ENCODE assay signal across 10 cellular contexts in the genomic region with DNA sequence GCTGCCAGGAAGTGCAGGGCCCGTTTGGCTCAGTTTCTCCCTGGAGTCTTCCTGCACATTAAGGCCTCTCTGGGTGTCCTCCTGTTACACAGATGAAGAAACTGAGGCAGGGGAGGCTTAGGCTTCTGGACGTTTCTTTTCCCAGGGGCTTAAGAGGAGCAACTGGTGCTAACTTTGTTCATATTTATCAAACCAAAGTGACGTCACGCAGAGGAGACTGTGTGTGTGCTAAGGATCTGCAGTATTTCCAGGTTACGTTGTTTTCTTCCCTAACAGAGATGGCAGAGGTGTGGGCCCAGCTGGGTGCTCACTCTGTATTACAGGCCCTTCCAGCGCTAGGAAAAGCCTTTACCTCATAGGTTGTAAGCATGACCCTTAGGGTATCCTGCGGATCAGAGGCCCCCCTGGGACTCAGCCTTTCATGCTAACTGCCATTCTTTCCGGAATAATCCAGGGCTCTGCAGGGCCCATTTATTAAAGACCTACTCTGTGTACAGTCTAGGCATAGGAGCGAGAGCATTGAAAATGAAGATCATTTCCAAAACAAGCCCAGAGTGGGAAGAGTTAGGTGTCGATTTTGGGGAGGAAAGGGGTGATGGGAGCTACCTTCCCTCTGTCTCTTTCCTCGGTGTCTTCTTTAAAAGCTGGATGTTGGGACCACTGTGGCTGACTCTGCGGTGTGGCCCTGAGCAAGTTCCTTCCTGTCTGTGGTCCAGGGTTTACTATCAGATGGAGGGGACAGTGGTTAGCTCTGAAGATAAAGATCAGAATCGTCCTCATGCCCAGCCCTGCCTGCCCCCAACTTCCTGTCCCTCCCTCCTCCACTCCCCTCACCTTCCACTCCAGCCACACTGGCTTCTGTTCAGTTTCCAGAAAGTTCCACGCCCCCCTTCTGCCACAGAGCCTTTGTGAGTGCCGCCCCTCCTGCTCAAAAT. TPM values are rescaled to one million over a fixed set of nuclear protein-coding genes. Genes with fewer than 3 reads are reported as not detected.
A peak's percentile ranks its signal among the peaks of the same experiment; 100 is the strongest.
DNase-seq lines count a peak whose midpoint lies in the region; ATAC-seq, FAIRE-seq and TF ChIP-seq lines count a peak whose summit lies in the region.
"Had no signal": no experiment of that assay in that cellular context is flagged by ENCODE, and none has a peak within 500 bp of the region (broad histone marks: within the 10 kb centered on the region; RNA-seq: fewer than 3 reads in every experiment).

No MANE protein-coding gene starts in this region.

- H3K9me3 ChIP-seq in RWPE2 (ENCODE audit: severe bottlenecking), result no peaks in the 10 kb centered on the region
- H3K9me3 ChIP-seq in K562 (replicated peaks; ENCODE audit: control insufficient read depth, insufficient read depth, low read depth, low read length), result no peaks in the 10 kb centered on the region
- peaks cover 1% of the 10 kb centered on the region for H3K9me3 ChIP-seq in thymus (ENCODE audit: control insufficient read depth)

- peak overlapping the region; percentile 49 for H3K4me3 Mint-ChIP-seq in activated naive CD4-positive, alpha-beta T cell treated with anti-CD3 and anti-CD28 coated beads, Interleukin-2, amount 10 ng/mL, durations not matched to agents 7 days and 5 days

- H3K4me1 ChIP-seq in RWPE2 (ENCODE audit: insufficient read depth, poor library complexity, severe bottlenecking), result peaks cover 25% of the 10 kb centered on the region
- peaks cover 54 to 56% of the 10 kb centered on the region in 2 experiments for H3K4me1 ChIP-seq in K562 (replicated peaks in 1 of 2; ENCODE audit: control insufficient read depth in 2 of 2, insufficient read depth in 2 of 2, low read length in 2 of 2)
- peaks cover 27% of the 10 kb centered on the region for H3K4me1 ChIP-seq in thymus (ENCODE audit: control insufficient read depth, insufficient read depth, low read length)

- H3K9me3 Mint-ChIP-seq in activated naive CD4-positive, alpha-beta T cell treated with anti-CD3 and anti-CD28 coated beads, Interleukin-2, amount 10 ng/mL, durations not matched to agents 7 days and 5 days, result no peaks in the 10 kb centered on the region

- in situ Hi-C loops in K562 (cut with MboI), result no loop called here

- H4K20me1 ChIP-seq in K562 (replicated peaks; ENCODE audit: control insufficient read depth, insufficient read depth, low read length), result no peaks in the 10 kb centered on the region

- TF ChIP-seq EP300 in K562 (IDR thresholded peaks at IDR 0.05; ENCODE audit: low read length), result peak; percentile 70

- intact Hi-C loops in K562 (cut with micrococcal nuclease), result no loop called here

- H3K27ac Mint-ChIP-seq in activated naive CD4-positive, alpha-beta T cell treated with anti-CD3 and anti-CD28 coated beads, Interleukin-2, amount 10 ng/mL, durations not matched to agents 7 days and 5 days, result no peak overlapping the region

- FAIRE-seq in K562 (lab: Jason Lieb, UNC), result peak; percentile 59

- TF ChIP-seq RAD21 in K562 (CRISPR knock-in tag; conservative IDR thresholded peaks at IDR 0.05 in 1 of 2, IDR thresholded peaks at IDR 0.05 in 1 of 2), result no peak

- TF ChIP-seq POLR2A in K562 (conservative IDR thresholded peaks at IDR 0.05), result no peak

- peaks cover 45% of the 10 kb centered on the region for H3K27me3 Mint-ChIP-seq in activated naive CD4-positive, alpha-beta T cell treated with anti-CD3 and anti-CD28 coated beads, Interleukin-2, amount 10 ng/mL, durations not matched to agents 7 days and 5 days

- no TSS peak for BruUV-seq in K562 (replicated peaks; lab: Mats Ljungman, UMichigan)

- H3K27ac ChIP-seq in RWPE2 (ENCODE audit: poor library complexity, severe bottlenecking), result peak overlapping the region; percentile 15
- peak overlapping the region; percentile 64 for H3K27ac ChIP-seq in K562 (ENCODE audit: extremely low read depth, low read depth, low read length)
- peak overlapping the region; percentile 31 for H3K27ac ChIP-seq in thymus (ENCODE audit: low read depth)

- POLR2A ChIA-PET in K562 (lab: Yijun Ruan, JAX), result interaction anchor here (1.2 to 3.1 kb wide), 5 partner anchors 10 to 168 kb away, joined by 4 to 15 read pairs (median 5); no protein-coding TSS in a partner anchor

- H3K27me3 ChIP-seq in RWPE2 (ENCODE audit: insufficient read depth, poor library complexity, severe bottlenecking) (no peaks in the 10 kb centered on the region), K562 (ENCODE audit: control insufficient read depth in 2 of 2, insufficient read depth in 2 of 2, low read length in 2 of 2) (no peaks in the 10 kb centered on the region), thymus (ENCODE audit: control insufficient read depth, insufficient read depth) (no peaks in the 10 kb centered on the region)

- DNase-seq in activated naive CD4-positive, alpha-beta T cell treated with anti-CD3 and anti-CD28 coated beads, Interleukin-2, amount 10 ng/mL, durations not matched to agents 7 days and 5 days, result peak; percentile 60
- DNase-seq in activated naive CD4-positive, alpha-beta T cell (lab: John Stamatoyannopoulos, UW), result no peak
- no peak for DNase-seq in RWPE2 (ENCODE audit: low spot score)
- peak; percentile 48 to 72 (median 54) for DNase-seq in K562 (ENCODE audit: extremely low read depth in 1 of 4, low spot score in 3 of 4)
- DNase-seq in cerebellar nuclear complex (lab: John Stamatoyannopoulos, UW), result no peak
- DNase-seq: dermis blood vessel endothelial cell, RPMI8226 had no signal

- H3K9me1 ChIP-seq in K562 (ENCODE audit: control insufficient read depth, insufficient read depth, low read length), result peaks cover 7% of the 10 kb centered on the region

- H3K36me3 ChIP-seq in RWPE2 (ENCODE audit: low read depth), result peaks cover 26% of the 10 kb centered on the region
- peaks cover 12% of the 10 kb centered on the region; the same call in 2 of the 3 replicates for H3K36me3 ChIP-seq in K562 (ENCODE audit: control insufficient read depth, insufficient read depth, low read length)
- peaks cover 3% of the 10 kb centered on the region for H3K36me3 ChIP-seq in thymus (ENCODE audit: control insufficient read depth, insufficient read depth)

- H3K9ac ChIP-seq in K562 (ENCODE audit: insufficient read depth in 1 of 2, low read depth in 2 of 2, low read length in 2 of 2), result peak overlapping the region; percentile 37 to 40; a peak in 3 of 4 replicates

- H2AFZ ChIP-seq in K562 (ENCODE audit: low read depth, low read length), result peak overlapping the region; percentile 19; the same call in 1 of the 2 replicates

- peak overlapping the region; percentile 52 for H3K4me2 ChIP-seq in K562 (ENCODE audit: insufficient read depth, low read length)

- 16% methylated on average over 12 of the region's 15 CpGs for WGBS in K562 (ENCODE audit: insufficient coverage, low coverage, missing lambda C conversion rate)
- 24% methylated on average over 15 of the region's 15 CpGs for WGBS in thymus

- ATAC-seq in RWPE2 (ENCODE audit: low read depth), result no peak
- ATAC-seq in K562, result peak; percentile 8
- ATAC-seq in GM21515 (IDR thresholded peaks at IDR 0.05; ENCODE audit: unreplicated experiment), result no peak
- ATAC-seq in GM21360 (IDR thresholded peaks at IDR 0.05; ENCODE audit: unreplicated experiment), result no peak

- peaks cover 23% of the 10 kb centered on the region for H3K36me3 Mint-ChIP-seq in activated naive CD4-positive, alpha-beta T cell treated with anti-CD3 and anti-CD28 coated beads, Interleukin-2, amount 10 ng/mL, durations not matched to agents 7 days and 5 days

- TF ChIP-seq CTCF in RWPE2 (IDR thresholded peaks at IDR 0.05; ENCODE audit: poor library complexity, severe bottlenecking) (no peak), K562 (IDR thresholded peaks at IDR 0.05 in 2 of 3, conservative IDR thresholded peaks at IDR 0.05 in 1 of 3; ENCODE audit: insufficient read depth in 2 of 3, low read depth in 1 of 3, low read length in 3 of 3) (no peak)

- peaks cover 53% of the 10 kb centered on the region for H3K79me2 ChIP-seq in K562 (ENCODE audit: control insufficient read depth, insufficient read depth, low read length)

- CTCF ChIA-PET in activated naive CD4-positive, alpha-beta T cell treated with anti-CD3 and anti-CD28 coated beads, Interleukin-2, amount 10 ng/mL, durations not matched to agents 7 days and 5 days (lab: Charles Lee), result interaction anchor here (0.8 to 1.8 kb wide), 3 partner anchors 10 to 76 kb away, joined by 3 to 6 read pairs (median 4); a partner anchor contains a TSS
- CTCF ChIA-PET in K562 (lab: Yijun Ruan, JAX; ENCODE audit: low intra/inter-chr PET ratio), result no interaction called here

- H3K4me1 Mint-ChIP-seq in activated naive CD4-positive, alpha-beta T cell treated with anti-CD3 and anti-CD28 coated beads, Interleukin-2, amount 10 ng/mL, durations not matched to agents 7 days and 5 days, result peaks cover 74% of the 10 kb centered on the region

- H3K4me3 ChIP-seq in RWPE2 (ENCODE audit: severe bottlenecking), result no peak overlapping the region
- H3K4me3 ChIP-seq in K562, result no peak overlapping the region
- no peak overlapping the region for H3K4me3 ChIP-seq in thymus (ENCODE audit: low read length)

RNA-seq across cellular contexts. Expression of a gene that starts 4.6 kb away (rescaled TPM):
- 54.8 and 123 TPM in 2 replicates for total RNA-seq in K562 (2011; cell fraction: chromatin; rRNA removed; ENCODE audit: low replicate concordance)
- total RNA-seq in K562 (2011; cell fraction: nucleolus; rRNA removed), result 175 TPM in 2 replicates
- 116 and 126 TPM in 2 replicates for total RNA-seq in K562 (2011; cell fraction: nucleoplasm; rRNA removed)
- total RNA-seq in K562 (2014; rRNA removed) (89.3 and 118 TPM in 2 replicates), K562 (2014; rRNA removed; fragmentation: Illumina TruSeq; extraction: Trizol) (15.5 and 26.8 TPM in 2 replicates), K562 (2015; rRNA removed; fragmentation: Illumina TruSeq; extraction: Trizol) (53.7 and 57.5 TPM in 2 replicates), K562 (2021) (81.6 and 85.8 TPM in 2 replicates)
- polyA plus RNA-seq in K562 (2011; rRNA removed) (48.5 and 76.2 TPM in 2 replicates), K562 (2014; fragmentation: Illumina TruSeq; extraction: Trizol) (81.4 and 99.0 TPM in 2 replicates), K562 (2014; fragmentation: Nextera tagmentation; extraction: Ambion mirVana) (10 to 100 TPM; 31.4 to 51.5 TPM), K562 (2014; rRNA removed) (105 TPM in 2 replicates), thymus (84.2 TPM)
- polyA plus RNA-seq in K562 (2011; cell fraction: cytosol; rRNA removed), result 121 and 255 TPM in 2 replicates
- 125 and 161 TPM in 2 replicates for polyA plus RNA-seq in K562 (2011; cell fraction: nucleus; rRNA removed)
- polyA plus RNA-seq in K562 (2012), result 83.4 and 188 TPM in 2 replicates
- polyA minus RNA-seq in K562 (2011; rRNA and poly(A)+ RNA removed), result 17.2 and 22.0 TPM in 2 replicates
- 47.0 and 66.3 TPM in 2 replicates for polyA minus RNA-seq in K562 (2011; cell fraction: cytosol; rRNA and poly(A)+ RNA removed)
- 18.8 and 20.9 TPM in 2 replicates for polyA minus RNA-seq in K562 (2011; cell fraction: nucleus; rRNA and poly(A)+ RNA removed)

RNA-seq across cellular contexts. Expression of a gene that starts 21.5 kb away (rescaled TPM):
- 2.8 and 5.6 TPM in 2 replicates for total RNA-seq in K562 (2011; cell fraction: chromatin; rRNA removed; ENCODE audit: low replicate concordance)
- 2.3 and 3.4 TPM in 2 replicates for total RNA-seq in K562 (2011; cell fraction: nucleolus; rRNA removed)
- total RNA-seq in K562 (2011; cell fraction: nucleoplasm; rRNA removed), result 2.1 TPM in 2 replicates
- total RNA-seq in K562 (2014; rRNA removed), result 0.37 and 0.73 TPM in 2 replicates
- total RNA-seq in K562 (2014; rRNA removed; fragmentation: Illumina TruSeq; extraction: Trizol), result 0.10 and 0.29 TPM in 2 replicates
- total RNA-seq in K562 (2015; rRNA removed; fragmentation: Illumina TruSeq; extraction: Trizol), result 0.22 and 0.53 TPM in 2 replicates
- total RNA-seq in K562 (2021), result 0.82 and 1.2 TPM in 2 replicates
- 0.29 and 0.73 TPM in 2 replicates for polyA plus RNA-seq in K562 (2011; rRNA removed)
- polyA plus RNA-seq in K562 (2011; cell fraction: cytosol; rRNA removed), result 0.31 and 0.53 TPM in 2 replicates
- polyA plus RNA-seq in K562 (2011; cell fraction: nucleus; rRNA removed), result 2.2 and 3.2 TPM in 2 replicates
- 0.48 and 2.0 TPM in 2 replicates for polyA plus RNA-seq in K562 (2012)
- 0.29 and 0.31 TPM in 2 replicates for polyA plus RNA-seq in K562 (2014; fragmentation: Illumina TruSeq; extraction: Trizol)
- polyA plus RNA-seq in K562 (2014; fragmentation: Nextera tagmentation; extraction: Ambion mirVana), result not detected
- polyA plus RNA-seq in K562 (2014; rRNA removed), result 0.86 and 0.94 TPM in 2 replicates
- polyA minus RNA-seq in K562 (2011; rRNA and poly(A)+ RNA removed), result 0.14 and 0.27 TPM in 2 replicates
- 0.38 and 0.91 TPM in 2 replicates for polyA minus RNA-seq in K562 (2011; cell fraction: cytosol; rRNA and poly(A)+ RNA removed)
- polyA minus RNA-seq in K562 (2011; cell fraction: nucleus; rRNA and poly(A)+ RNA removed), result 0.78 and 0.81 TPM in 2 replicates
- 1.5 TPM for polyA plus RNA-seq in thymus
- total RNA-seq: dermis blood vessel endothelial cell had no signal

RNA-seq across cellular contexts. Expression of a gene that starts 49.0 kb away (rescaled TPM):
- not detected in 2 replicates for total RNA-seq in K562 (2011; cell fraction: chromatin; rRNA removed; ENCODE audit: low replicate concordance)
- not detected in 2 replicates for total RNA-seq in K562 (2011; cell fraction: nucleolus; rRNA removed)
- total RNA-seq in K562 (2011; cell fraction: nucleoplasm; rRNA removed), result not detected in 2 replicates
- total RNA-seq in K562 (2014; rRNA removed) (not detected in 2 replicates), K562 (2014; rRNA removed; fragmentation: Illumina TruSeq; extraction: Trizol) (0.04 TPM in 1 of 2 replicates, not detected in the other), K562 (2015; rRNA removed; fragmentation: Illumina TruSeq; extraction: Trizol) (under 0.01 TPM in 1 of 2 replicates, not detected in the other), K562 (2021) (not detected in 2 replicates)
- polyA plus RNA-seq in K562 (2011; rRNA removed) (0.01 TPM in 1 of 2 replicates, not detected in the other), K562 (2014; fragmentation: Illumina TruSeq; extraction: Trizol) (not detected in 2 replicates), K562 (2014; fragmentation: Nextera tagmentation; extraction: Ambion mirVana) (under 1 TPM in 1 of 2 experiments, not detected in 1; 0.01 TPM), K562 (2014; rRNA removed) (0.01 TPM in 1 of 2 replicates, not detected in the other), thymus (0.14 TPM)
- polyA plus RNA-seq in K562 (2011; cell fraction: cytosol; rRNA removed), result 0.01 TPM in 1 of 2 replicates, not detected in the other
- not detected in 2 replicates for polyA plus RNA-seq in K562 (2011; cell fraction: nucleus; rRNA removed)
- 0.01 TPM in 2 replicates for polyA plus RNA-seq in K562 (2012)
- not detected in 2 replicates for polyA minus RNA-seq in K562 (2011; rRNA and poly(A)+ RNA removed)
- not detected in 2 replicates for polyA minus RNA-seq in K562 (2011; cell fraction: cytosol; rRNA and poly(A)+ RNA removed)
- polyA minus RNA-seq in K562 (2011; cell fraction: nucleus; rRNA and poly(A)+ RNA removed), result not detected in 2 replicates

RNA-seq across cellular contexts. Expression of a gene that starts 59.6 kb away (rescaled TPM):
- total RNA-seq in K562 (2011; cell fraction: chromatin; rRNA removed; ENCODE audit: low replicate concordance), result 61.6 and 182 TPM in 2 replicates
- total RNA-seq in K562 (2011; cell fraction: nucleolus; rRNA removed), result 209 and 213 TPM in 2 replicates
- total RNA-seq in K562 (2011; cell fraction: nucleoplasm; rRNA removed), result 129 and 143 TPM in 2 replicates
- total RNA-seq in K562 (2014; rRNA removed) (286 and 326 TPM in 2 replicates), K562 (2014; rRNA removed; fragmentation: Illumina TruSeq; extraction: Trizol) (69.7 and 100 TPM in 2 replicates), K562 (2015; rRNA removed; fragmentation: Illumina TruSeq; extraction: Trizol) (143 TPM in 2 replicates), K562 (2021) (211 and 212 TPM in 2 replicates)
- polyA plus RNA-seq in K562 (2011; rRNA removed) (138 and 190 TPM in 2 replicates), K562 (2014; fragmentation: Illumina TruSeq; extraction: Trizol) (185 and 189 TPM in 2 replicates), K562 (2014; fragmentation: Nextera tagmentation; extraction: Ambion mirVana) (10 to 100 TPM; 12.4 to 25.9 TPM), K562 (2014; rRNA removed) (270 and 279 TPM in 2 replicates), thymus (49.6 TPM)
- 297 and 419 TPM in 2 replicates for polyA plus RNA-seq in K562 (2011; cell fraction: cytosol; rRNA removed)
- 289 and 315 TPM in 2 replicates for polyA plus RNA-seq in K562 (2011; cell fraction: nucleus; rRNA removed)
- 217 and 239 TPM in 2 replicates for polyA plus RNA-seq in K562 (2012)
- 95.3 and 109 TPM in 2 replicates for polyA minus RNA-seq in K562 (2011; rRNA and poly(A)+ RNA removed)
- polyA minus RNA-seq in K562 (2011; cell fraction: cytosol; rRNA and poly(A)+ RNA removed), result 94.6 and 115 TPM in 2 replicates
- polyA minus RNA-seq in K562 (2011; cell fraction: nucleus; rRNA and poly(A)+ RNA removed), result 71.6 and 96.6 TPM in 2 replicates

Comparison
In these comparisons a context has a peak if more than half of its experiments do, and no peak if none do; other contexts are left out.
1. DNase-seq: peak in activated naive CD4-positive, alpha-beta T cell treated with anti-CD3 and anti-CD28 coated beads, Interleukin-2, amount 10 ng/mL, durations not matched to agents 7 days and 5 days (single experiment) and K562 (4 of 4); none in activated naive CD4-positive, alpha-beta T cell (0 of 4), RWPE2 (single experiment) and cerebellar nuclear complex (0 of 2).
2. Peak in every context shown above with its lines, with median percentiles within 50 percentile points of each other: H3K27ac ChIP-seq.